Comparison of ENCODE assay signal across 39 cellular contexts in the genomic region with DNA sequence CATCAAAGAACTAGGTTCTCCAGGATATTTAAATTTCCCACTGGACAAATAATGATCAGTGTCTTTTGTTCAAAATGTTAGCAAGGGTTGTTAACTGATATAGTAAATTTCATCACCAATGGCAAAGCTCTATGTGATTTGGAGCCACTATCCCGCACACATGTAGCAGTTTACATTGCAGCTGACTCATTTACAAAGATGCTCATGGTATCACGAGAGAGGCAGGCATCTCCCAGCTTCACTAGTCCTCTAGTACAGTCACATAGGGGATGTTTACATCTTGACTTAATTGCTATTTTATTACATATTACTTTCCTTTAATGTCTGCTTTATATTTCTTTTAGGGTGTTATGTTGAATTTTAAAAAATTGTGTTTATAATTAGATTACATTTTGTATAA. TPM values are rescaled to one million over a fixed set of nuclear protein-coding genes. Genes with fewer than 3 reads are reported as not detected.
"Had no signal": no experiment of that assay in that cellular context is flagged by ENCODE, and none has a peak within 500 bp of the region (broad histone marks: within the 10 kb centered on the region; RNA-seq: fewer than 3 reads in every experiment).

No MANE protein-coding gene starts in this region.

- H3K4me2 ChIP-seq: hepatocyte had no signal

- H3K4me1 ChIP-seq: adrenal gland, ascending aorta, breast epithelium had no signal

- H2AFZ ChIP-seq: hepatocyte had no signal

- H3K4me3 ChIP-seq: adrenal gland, ascending aorta, breast epithelium, cardiac muscle cell, coronary artery, dorsolateral prefrontal cortex, gastroesophageal sphincter, heart right ventricle, hepatocyte had no signal

- H3K4me3 Mint-ChIP-seq: activated B cell treated with CpG ODN at 0.5 μM for 24 hours; activated CD4-positive, alpha-beta memory T cell treated with anti-CD3 and anti-CD28 coated beads for 36 hours; activated CD4-positive, alpha-beta T cell treated with anti-CD3 and anti-CD28 coated beads, Interleukin-2, amount 10 ng/mL, durations not matched to agents 24 days and 14 days; activated CD8-positive, alpha-beta memory T cell treated with anti-CD3 and anti-CD28 coated beads, Interleukin-2, amount 10 ng/mL, durations not matched to agents 7 days and 5 days; activated CD8-positive, alpha-beta T cell treated with anti-CD3 and anti-CD28 coated beads, Interleukin-2, amount 10 ng/mL, durations not matched to agents 7 days and 5 days; activated naive CD4-positive, alpha-beta T cell treated with anti-CD3 and anti-CD28 coated beads for 36 hours; activated naive CD4-positive, alpha-beta T cell treated with anti-CD3 and anti-CD28 coated beads, Interleukin-2, amount 50 U/mL, for 24 hours; activated naive CD8-positive, alpha-beta T cell treated with anti-CD3 and anti-CD28 coated beads for 36 hours; activated naive CD8-positive, alpha-beta T cell treated with anti-CD3 and anti-CD28 coated beads, Interleukin-2, amount 50 U/mL, for 24 hours; activated T-helper 1 cell treated with anti-CD3 and anti-CD28 coated beads, Interleukin-12 subunit alpha, Interleukin-12 subunit beta, Interleukin-2, Interleukin-4 antibody, amounts not matched to agents 30 ng/mL and 10 ng/mL and 1 ng/mL, durations not matched to agents 14 hours and 24 hours and 36 hours; brain; central memory CD8-positive, alpha-beta T cell; dendritic cell treated with granulocyte-macrophage colony-stimulating factor and Interleukin-4, amounts not matched to agents 40 ng/mL and 50 ng/mL, for 4 days; endodermal cell; T-helper 17 cell; T-helper 2 cell treated with Interferon-gamma antibody and Interleukin-4, amounts not matched to agents 5 μg/mL and 100 μg/mL, for 36 hours had no signal

- ATAC-seq: activated CD4-positive, CD25-positive, alpha-beta regulatory T cell treated with anti-CD3 and anti-CD28 coated beads, Interleukin-2, amount 50 U/mL, for 24 hours; activated CD8-positive, alpha-beta memory T cell treated with anti-CD3 and anti-CD28 coated beads, Interleukin-2, amount 10 ng/mL, durations not matched to agents 7 days and 5 days; activated CD8-positive, alpha-beta T cell treated with anti-CD3 and anti-CD28 coated beads, Interleukin-2, amount 10 ng/mL, durations not matched to agents 7 days and 5 days; activated naive CD8-positive, alpha-beta T cell treated with anti-CD3 and anti-CD28 coated beads, Interleukin-2, amount 50 U/mL, for 24 hours; esophagus mucosa; gastroesophageal sphincter; heart right ventricle; T-helper 17 cell had no signal

- H3K4me1 Mint-ChIP-seq: activated B cell treated with CpG ODN at 0.5 μM for 24 hours; activated CD4-positive, alpha-beta T cell treated with anti-CD3 and anti-CD28 coated beads, Interleukin-2, amount 10 ng/mL, durations not matched to agents 24 days and 14 days; activated CD8-positive, alpha-beta memory T cell treated with anti-CD3 and anti-CD28 coated beads, Interleukin-2, amount 10 ng/mL, durations not matched to agents 7 days and 5 days; activated naive CD4-positive, alpha-beta T cell treated with anti-CD3 and anti-CD28 coated beads, Interleukin-2, amount 50 U/mL, for 24 hours; activated naive CD8-positive, alpha-beta T cell treated with anti-CD3 and anti-CD28 coated beads for 36 hours; activated naive CD8-positive, alpha-beta T cell treated with anti-CD3 and anti-CD28 coated beads, Interleukin-2, amount 50 U/mL, for 24 hours; central memory CD8-positive, alpha-beta T cell; T-helper 17 cell had no signal

- H3K36me3 ChIP-seq: adrenal gland, ascending aorta, breast epithelium, cardiac muscle cell, gastroesophageal sphincter, heart right ventricle, WERI-Rb-1 had no signal

- H3K36me3 Mint-ChIP-seq: activated CD4-positive, alpha-beta memory T cell treated with anti-CD3 and anti-CD28 coated beads for 36 hours; activated CD8-positive, alpha-beta memory T cell treated with anti-CD3 and anti-CD28 coated beads, Interleukin-2, amount 10 ng/mL, durations not matched to agents 7 days and 5 days; activated naive CD4-positive, alpha-beta T cell treated with anti-CD3 and anti-CD28 coated beads, Interleukin-2, amount 50 U/mL, for 24 hours; activated naive CD8-positive, alpha-beta T cell treated with anti-CD3 and anti-CD28 coated beads for 36 hours; brain had no signal

- DNase-seq: activated B cell treated with CpG ODN at 0.5 μM for 24 hours; activated CD4-positive, alpha-beta memory T cell treated with anti-CD3 and anti-CD28 coated beads for 36 hours; activated CD4-positive, alpha-beta T cell treated with anti-CD3 and anti-CD28 coated beads, Interleukin-2, amount 10 ng/mL, durations not matched to agents 24 days and 14 days; activated CD8-positive, alpha-beta memory T cell treated with anti-CD3 and anti-CD28 coated beads, Interleukin-2, amount 10 ng/mL, durations not matched to agents 7 days and 5 days; activated CD8-positive, alpha-beta memory T cell treated with anti-CD3 and anti-CD28 coated beads, Interleukin-2, amount 50 U/mL, for 4 hours; activated CD8-positive, alpha-beta T cell treated with anti-CD3 and anti-CD28 coated beads, Interleukin-2, amount 10 ng/mL, durations not matched to agents 7 days and 5 days; activated effector memory CD4-positive, alpha-beta T cell treated with anti-CD3 and anti-CD28 coated beads, Interleukin-2, amount 50 U/mL, for 16 hours; activated naive CD4-positive, alpha-beta T cell treated with anti-CD3 and anti-CD28 coated beads for 36 hours; activated naive CD8-positive, alpha-beta T cell treated with anti-CD3 and anti-CD28 coated beads for 36 hours; activated naive CD8-positive, alpha-beta T cell treated with anti-CD3 and anti-CD28 coated beads, Interleukin-2, amount 50 U/mL, for 24 hours; activated T-cell treated with anti-CD3 and anti-CD28 coated beads, Interleukin-2, amount 50 U/mL, for 1 hour; activated T-cell treated with anti-CD3 and anti-CD28 coated beads, Interleukin-2, amount 50 U/mL, for 48 hours; adrenal gland; amygdala; dorsolateral prefrontal cortex; effector memory CD4-positive, alpha-beta T cell; endodermal cell; foreskin melanocyte; heart right ventricle; T-helper 17 cell; T1000; WERI-Rb-1 had no signal

- H3K9me3 Mint-ChIP-seq: activated B cell treated with CpG ODN at 0.5 μM for 24 hours; activated CD4-positive, alpha-beta memory T cell treated with anti-CD3 and anti-CD28 coated beads for 36 hours; activated CD4-positive, alpha-beta T cell treated with anti-CD3 and anti-CD28 coated beads, Interleukin-2, amount 10 ng/mL, durations not matched to agents 24 days and 14 days; activated naive CD4-positive, alpha-beta T cell treated with anti-CD3 and anti-CD28 coated beads for 36 hours; activated naive CD4-positive, alpha-beta T cell treated with anti-CD3 and anti-CD28 coated beads, Interleukin-2, amount 50 U/mL, for 24 hours; activated naive CD8-positive, alpha-beta T cell treated with anti-CD3 and anti-CD28 coated beads for 36 hours; activated naive CD8-positive, alpha-beta T cell treated with anti-CD3 and anti-CD28 coated beads, Interleukin-2, amount 50 U/mL, for 24 hours; activated T-helper 1 cell treated with anti-CD3 and anti-CD28 coated beads, Interleukin-12 subunit alpha, Interleukin-12 subunit beta, Interleukin-2, Interleukin-4 antibody, amounts not matched to agents 30 ng/mL and 10 ng/mL and 1 ng/mL, durations not matched to agents 14 hours and 24 hours and 36 hours; activated T-helper 2 cell treated with anti-CD3 and anti-CD28 coated beads, Interferon-gamma antibody, Interleukin-2, Interleukin-4, amounts not matched to agents 10 μg/mL and 5 μg/mL and 100 μg/mL, durations not matched to agents 14 hours and 24 hours and 36 hours; dendritic cell treated with granulocyte-macrophage colony-stimulating factor and Interleukin-4, amounts not matched to agents 40 ng/mL and 50 ng/mL, for 4 days; endodermal cell; T-helper 2 cell treated with Interferon-gamma antibody and Interleukin-4, amounts not matched to agents 5 μg/mL and 100 μg/mL, for 36 hours had no signal

- H3K79me2 ChIP-seq: hepatocyte had no signal

- H3K27me3 ChIP-seq: adrenal gland, ascending aorta, breast epithelium, cardiac muscle cell, dorsolateral prefrontal cortex, gastroesophageal sphincter, heart right ventricle, hepatocyte had no signal

- H3K9me3 ChIP-seq: adrenal gland, ascending aorta, breast epithelium, gastroesophageal sphincter, heart right ventricle had no signal

- H3K27me3 Mint-ChIP-seq: activated CD4-positive, alpha-beta memory T cell treated with anti-CD3 and anti-CD28 coated beads for 36 hours; activated CD8-positive, alpha-beta memory T cell treated with anti-CD3 and anti-CD28 coated beads, Interleukin-2, amount 10 ng/mL, durations not matched to agents 7 days and 5 days; activated naive CD4-positive, alpha-beta T cell treated with anti-CD3 and anti-CD28 coated beads, Interleukin-2, amount 50 U/mL, for 24 hours; activated naive CD8-positive, alpha-beta T cell treated with anti-CD3 and anti-CD28 coated beads, Interleukin-2, amount 50 U/mL, for 24 hours; brain; dendritic cell treated with granulocyte-macrophage colony-stimulating factor and Interleukin-4, amounts not matched to agents 40 ng/mL and 50 ng/mL, for 4 days had no signal

- H3K27ac ChIP-seq: adrenal gland, ascending aorta, breast epithelium, cardiac muscle cell, coronary artery, dorsolateral prefrontal cortex, gastroesophageal sphincter, heart right ventricle, hepatocyte, WERI-Rb-1 had no signal

- H3K27ac Mint-ChIP-seq: activated B cell treated with CpG ODN at 0.5 μM for 24 hours; activated CD4-positive, alpha-beta memory T cell treated with anti-CD3 and anti-CD28 coated beads for 36 hours; activated CD4-positive, alpha-beta T cell treated with anti-CD3 and anti-CD28 coated beads, Interleukin-2, amount 10 ng/mL, durations not matched to agents 24 days and 14 days; activated CD8-positive, alpha-beta memory T cell treated with anti-CD3 and anti-CD28 coated beads, Interleukin-2, amount 10 ng/mL, durations not matched to agents 7 days and 5 days; activated CD8-positive, alpha-beta T cell treated with anti-CD3 and anti-CD28 coated beads, Interleukin-2, amount 10 ng/mL, durations not matched to agents 7 days and 5 days; activated naive CD4-positive, alpha-beta T cell treated with anti-CD3 and anti-CD28 coated beads for 36 hours; activated naive CD4-positive, alpha-beta T cell treated with anti-CD3 and anti-CD28 coated beads, Interleukin-2, amount 50 U/mL, for 24 hours; activated naive CD8-positive, alpha-beta T cell treated with anti-CD3 and anti-CD28 coated beads for 36 hours; activated naive CD8-positive, alpha-beta T cell treated with anti-CD3 and anti-CD28 coated beads, Interleukin-2, amount 50 U/mL, for 24 hours; activated T-helper 1 cell treated with anti-CD3 and anti-CD28 coated beads, Interleukin-12 subunit alpha, Interleukin-12 subunit beta, Interleukin-2, Interleukin-4 antibody, amounts not matched to agents 30 ng/mL and 10 ng/mL and 1 ng/mL, durations not matched to agents 14 hours and 24 hours and 36 hours; activated T-helper 2 cell treated with anti-CD3 and anti-CD28 coated beads, Interferon-gamma antibody, Interleukin-2, Interleukin-4, amounts not matched to agents 10 μg/mL and 5 μg/mL and 100 μg/mL, durations not matched to agents 14 hours and 24 hours and 36 hours; brain; dendritic cell treated with granulocyte-macrophage colony-stimulating factor and Interleukin-4, amounts not matched to agents 40 ng/mL and 50 ng/mL, for 4 days; endodermal cell; T-helper 17 cell; T-helper 2 cell treated with Interferon-gamma antibody and Interleukin-4, amounts not matched to agents 5 μg/mL and 100 μg/mL, for 36 hours had no signal

RNA-seq across cellular contexts. Expression of a gene that starts 30.7 kb away (rescaled TPM):
- total RNA-seq: activated B cell treated with CpG ODN at 0.5 μM for 24 hours; activated CD4-positive, alpha-beta memory T cell treated with anti-CD3 and anti-CD28 coated beads for 36 hours; activated CD4-positive, alpha-beta T cell treated with anti-CD3 and anti-CD28 coated beads, Interleukin-2, amount 10 ng/mL, durations not matched to agents 24 days and 14 days; activated CD8-positive, alpha-beta memory T cell treated with anti-CD3 and anti-CD28 coated beads for 36 hours; activated CD8-positive, alpha-beta memory T cell treated with anti-CD3 and anti-CD28 coated beads, Interleukin-2, amount 10 ng/mL, durations not matched to agents 7 days and 5 days; activated CD8-positive, alpha-beta T cell treated with anti-CD3 and anti-CD28 coated beads, Interleukin-2, amount 10 ng/mL, durations not matched to agents 7 days and 5 days; activated naive CD4-positive, alpha-beta T cell treated with anti-CD3 and anti-CD28 coated beads for 36 hours; activated naive CD8-positive, alpha-beta T cell treated with anti-CD3 and anti-CD28 coated beads for 36 hours; activated T-helper 1 cell treated with anti-CD3 and anti-CD28 coated beads, Interleukin-12 subunit alpha, Interleukin-12 subunit beta, Interleukin-2, Interleukin-4 antibody, amounts not matched to agents 30 ng/mL and 10 ng/mL and 1 ng/mL, durations not matched to agents 14 hours and 24 hours and 36 hours; activated T-helper 2 cell treated with anti-CD3 and anti-CD28 coated beads, Interferon-gamma antibody, Interleukin-2, Interleukin-4, amounts not matched to agents 10 μg/mL and 5 μg/mL and 100 μg/mL, durations not matched to agents 14 hours and 24 hours and 36 hours; epithelial cell of proximal tubule; T-helper 17 cell had no signal
